Comparison of ENCODE assay signal across 10 cellular contexts in the genomic region with DNA sequence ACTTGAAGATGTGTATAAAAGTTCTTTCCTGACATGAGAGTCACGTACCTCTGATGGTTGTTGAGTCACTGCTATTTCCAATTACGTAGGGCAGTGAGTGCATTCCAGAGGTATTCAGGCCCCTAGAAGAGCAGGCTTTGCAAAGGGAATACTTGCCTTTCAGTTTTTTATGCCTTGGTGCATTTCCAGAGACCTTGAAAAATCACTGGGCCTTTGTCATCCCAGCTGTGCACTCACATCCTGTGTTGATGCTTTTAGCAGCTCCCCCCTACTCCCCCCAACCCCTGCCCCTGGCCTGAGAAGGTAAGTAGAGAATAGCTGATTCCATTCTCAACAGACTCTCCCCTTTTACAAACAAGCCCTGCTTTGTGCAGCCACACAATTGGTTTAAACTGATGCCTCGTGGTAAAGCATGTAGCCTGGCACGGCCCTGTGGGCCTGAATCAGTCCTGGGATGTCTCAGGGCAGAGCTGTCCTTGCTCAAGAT.
DNase-seq lines count a peak whose midpoint lies in the region; ATAC-seq and TF ChIP-seq lines count a peak whose summit lies in the region.
"Had no signal": no experiment of that assay in that cellular context is flagged by ENCODE, and none has a peak within 500 bp of the region (broad histone marks: within the 10 kb centered on the region; RNA-seq: fewer than 3 reads in every experiment).

No MANE protein-coding gene starts in this region.

- peaks cover 0 to 25% (median 0%) of the 10 kb centered on the region in 3 donors for H3K4me1 ChIP-seq in gastroesophageal sphincter

- H3K4me1 Mint-ChIP-seq in progenitor cell of endocrine pancreas (ENCODE audit: low read depth), result peaks cover 21% of the 10 kb centered on the region

- peak; percentile 98 for DNase-seq in ELR (ENCODE audit: low read depth)
- DNase-seq in progenitor cell of endocrine pancreas (ENCODE audit: low spot score, unreplicated experiment), result no peak
- DNase-seq in T-helper 9 cell, result no peak
- no peak for DNase-seq in NCI-H2227 (lab: John Stamatoyannopoulos, UW; ENCODE audit: unreplicated experiment)
- no peak for DNase-seq in stimulated activated CD4-positive, alpha-beta T cell treated with anti-CD3 and anti-CD28 coated beads, Interleukin-2, amount 100 ng/mL, for 48 hours
- DNase-seq: activated CD4-positive, alpha-beta T cell treated with anti-CD3 and anti-CD28 coated beads, Interleukin-2, amount 50 U/mL, for 1 hour; kidney had no signal

- H3K36me3 Mint-ChIP-seq in progenitor cell of endocrine pancreas (ENCODE audit: insufficient read depth), result peaks cover 16% of the 10 kb centered on the region

- peak overlapping the region in 3 of 4 donors; percentile 16 to 57 (median 51) for H3K27ac ChIP-seq in gastroesophageal sphincter

- H3K36me3 ChIP-seq in gastroesophageal sphincter, result peaks cover 0 to 15% of the 10 kb centered on the region in 2 donors

- H3K9me3 ChIP-seq in gastroesophageal sphincter, result no peaks in the 10 kb centered on the region

- no peaks in the 10 kb centered on the region for H3K27me3 ChIP-seq in gastroesophageal sphincter

- H3K27me3 Mint-ChIP-seq in progenitor cell of endocrine pancreas, result no peaks in the 10 kb centered on the region

- H3K4me3 Mint-ChIP-seq in progenitor cell of endocrine pancreas (ENCODE audit: low read depth), result no peak overlapping the region

- WGBS in gastroesophageal sphincter (ENCODE audit: low coverage in 1 of 2), 2 donors, result 16 to 32% methylated on average over 3 to 4 of the region's 4 CpGs

- ATAC-seq in SK-N-SH treated with all-trans-retinoic acid at 6 μM for 48 hours (peak; percentile 98), gastroesophageal sphincter (peak; percentile 39), HG03280 (IDR thresholded peaks at IDR 0.05; ENCODE audit: unreplicated experiment) (no peak)

- TF ChIP-seq EP300 in gastroesophageal sphincter (IDR thresholded peaks at IDR 0.05), result no peak

- TF ChIP-seq CTCF in gastroesophageal sphincter (IDR thresholded peaks at IDR 0.05), result no peak
- TF ChIP-seq CTCF in progenitor cell of endocrine pancreas (IDR thresholded peaks at IDR 0.05; ENCODE audit: unreplicated experiment), result no peak

- TF ChIP-seq POLR2A in gastroesophageal sphincter (IDR thresholded peaks at IDR 0.05), result no peak

- H3K4me3 ChIP-seq in gastroesophageal sphincter, result no peak overlapping the region

- peak overlapping the region; percentile 34 for H3K27ac Mint-ChIP-seq in progenitor cell of endocrine pancreas

- no peaks in the 10 kb centered on the region for H3K9me3 Mint-ChIP-seq in progenitor cell of endocrine pancreas (ENCODE audit: low read depth)

TF ChIP-seq in SK-N-SH treated with all-trans-retinoic acid at 6 μM for 48 hours, 23 proteins besides CTCF, POLR2A, EP300 and RAD21:
- TF ChIP-seq ZC3H10 (CRISPR knock-in tag; IDR thresholded peaks at IDR 0.05) (0 out of 2 replicates have a peak, but pooled peaks have one; percentile 12), ISL1 (CRISPR knock-in tag; IDR thresholded peaks at IDR 0.05) (peak; percentile 50), ZNF565 (CRISPR knock-in tag; conservative IDR thresholded peaks at IDR 0.05; ENCODE audit: low read depth) (no peak)
